8 cellular contexts compared by ENCODE assay signal in genomic region chr18:74806700-74807416, GRCh38.
DNase-seq lines count a peak whose midpoint lies in the region; ATAC-seq and TF ChIP-seq lines count a peak whose summit lies in the region.

No MANE protein-coding gene starts in this region.

- ATAC-seq in left cardiac atrium (peak; percentile 68 to 96), Right ventricle myocardium superior (ENCODE audit: poor library complexity) (no peak), HG02852 (IDR thresholded peaks at IDR 0.05; ENCODE audit: unreplicated experiment) (peak; percentile 99), T-cell (replicated peaks in 1 of 4) (no peak)

- POLR2A ChIA-PET in T-cell (lab: Charles Lee): interaction anchor here in 1 of 2 donors (0.6 kb wide), 1 partner anchor 18 kb away, joined by 3 read pairs; no protein-coding TSS in a partner anchor

- no peak overlapping the region for H3K4me3 Mint-ChIP-seq in T-cell

- no peaks in the 10 kb centered on the region for H3K27me3 Mint-ChIP-seq in T-cell

- no peak overlapping the region for H3K4me3 ChIP-seq in fibroblast of mammary gland (ENCODE audit: control insufficient read depth, low read depth, low read length)

- no peaks in the 10 kb centered on the region for H3K9me3 Mint-ChIP-seq in T-cell

- H3K36me3 Mint-ChIP-seq in T-cell: peaks cover 19% of the 10 kb centered on the region

- DNase-seq in left cardiac atrium: no peak
- no peak for DNase-seq in Right ventricle myocardium superior
- DNase-seq in NCI-H510A (lab: John Stamatoyannopoulos, UW): peak; percentile 58
- peak; percentile 88 for DNase-seq in fibroblast of mammary gland (ENCODE audit: low read depth)
- no peak for DNase-seq in SKM-1 treated with dmso at 0.1 percent for 144 hours (lab: John Stamatoyannopoulos, UW; ENCODE audit: unreplicated experiment)
- DNase-seq in T-cell: no peak
- no peak for DNase-seq in nucleus accumbens (lab: John Stamatoyannopoulos, UW)

- no peak for TF ChIP-seq CTCF in fibroblast of mammary gland (conservative IDR thresholded peaks at IDR 0.05; ENCODE audit: control insufficient read depth, insufficient read depth, low read depth, low read length)

- intact Hi-C loops in left cardiac atrium (cut with DNase I): loop anchor here in 1 of 2 donors (10.0 kb wide), 1 partner anchor 58 kb away; no protein-coding TSS in a partner anchor
- intact Hi-C loops in Right ventricle myocardium superior (cut with DNase I): no loop called here

- H3K27ac Mint-ChIP-seq in T-cell: no peak overlapping the region

- peaks cover 0 to 5% (median 0%) of the 10 kb centered on the region in 3 donors for H3K4me1 Mint-ChIP-seq in T-cell

- CTCF ChIA-PET in T-cell (lab: Charles Lee): interaction anchor here in 1 of 2 donors (0.6 kb wide), 1 partner anchor 39 kb away, joined by 3 read pairs; no protein-coding TSS in a partner anchor

Comparison
In these comparisons a context has a peak if more than half of its experiments do, and no peak if none do; other contexts are left out.
1. ATAC-seq: peak in left cardiac atrium (2 of 2) and HG02852 (single experiment); none in Right ventricle myocardium superior (single experiment) and T-cell (0 of 4).
2. DNase-seq: peak in NCI-H510A (single experiment) and fibroblast of mammary gland (single experiment); none in left cardiac atrium (single experiment), Right ventricle myocardium superior (single experiment), SKM-1 treated with dmso at 0.1 percent for 144 hours (single experiment), T-cell (0 of 34) and nucleus accumbens (0 of 56).